In the genomic region with DNA sequence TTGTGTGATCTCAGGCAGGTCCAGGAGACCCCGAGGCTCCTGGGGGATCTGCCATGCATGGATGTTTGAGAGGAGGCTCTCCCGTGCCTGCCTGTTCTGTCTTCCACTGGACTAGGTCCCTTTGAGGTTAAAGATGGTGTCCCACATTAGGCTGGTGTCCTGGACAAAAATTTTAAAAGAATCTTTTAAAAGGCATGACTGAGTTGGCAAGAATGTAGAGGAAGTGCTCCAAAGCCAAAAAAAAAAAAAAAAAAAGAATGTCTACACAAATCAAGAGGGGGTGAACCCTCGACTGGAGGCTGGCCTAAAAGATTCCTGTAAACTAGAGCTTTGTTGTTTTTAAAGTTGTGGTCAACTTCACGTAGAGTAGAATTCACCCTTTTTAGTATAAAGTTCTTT, we compare ENCODE assay signal across 1 cellular context.
TF ChIP-seq lines count a peak whose summit lies in the region.

No MANE protein-coding gene starts in this region.

TF ChIP-seq in SK-N-SH, 30 proteins besides CTCF, POLR2A, EP300 and RAD21 (continued from another document):
- TF ChIP-seq, protein P1, sequence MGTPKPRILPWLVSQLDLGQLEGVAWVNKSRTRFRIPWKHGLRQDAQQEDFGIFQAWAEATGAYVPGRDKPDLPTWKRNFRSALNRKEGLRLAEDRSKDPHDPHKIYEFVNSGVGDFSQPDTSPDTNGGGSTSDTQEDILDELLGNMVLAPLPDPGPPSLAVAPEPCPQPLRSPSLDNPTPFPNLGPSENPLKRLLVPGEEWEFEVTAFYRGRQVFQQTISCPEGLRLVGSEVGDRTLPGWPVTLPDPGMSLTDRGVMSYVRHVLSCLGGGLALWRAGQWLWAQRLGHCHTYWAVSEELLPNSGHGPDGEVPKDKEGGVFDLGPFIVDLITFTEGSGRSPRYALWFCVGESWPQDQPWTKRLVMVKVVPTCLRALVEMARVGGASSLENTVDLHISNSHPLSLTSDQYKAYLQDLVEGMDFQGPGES (IDR thresholded peaks at IDR 0.05; ENCODE audit: low read depth, low read length), result no peak
- TF ChIP-seq SIN3A (IDR thresholded peaks at IDR 0.05; ENCODE audit: borderline replicate concordance, low read depth, low read length), result no peak
- TF ChIP-seq, protein P2, sequence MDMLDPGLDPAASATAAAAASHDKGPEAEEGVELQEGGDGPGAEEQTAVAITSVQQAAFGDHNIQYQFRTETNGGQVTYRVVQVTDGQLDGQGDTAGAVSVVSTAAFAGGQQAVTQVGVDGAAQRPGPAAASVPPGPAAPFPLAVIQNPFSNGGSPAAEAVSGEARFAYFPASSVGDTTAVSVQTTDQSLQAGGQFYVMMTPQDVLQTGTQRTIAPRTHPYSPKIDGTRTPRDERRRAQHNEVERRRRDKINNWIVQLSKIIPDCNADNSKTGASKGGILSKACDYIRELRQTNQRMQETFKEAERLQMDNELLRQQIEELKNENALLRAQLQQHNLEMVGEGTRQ (IDR thresholded peaks at IDR 0.05; ENCODE audit: borderline replicate concordance, low read depth, low read length), result no peak
- no peak for TF ChIP-seq CHD2 (IDR thresholded peaks at IDR 0.05; ENCODE audit: low read length, partially characterized antibody)
- TF ChIP-seq, protein P3, sequence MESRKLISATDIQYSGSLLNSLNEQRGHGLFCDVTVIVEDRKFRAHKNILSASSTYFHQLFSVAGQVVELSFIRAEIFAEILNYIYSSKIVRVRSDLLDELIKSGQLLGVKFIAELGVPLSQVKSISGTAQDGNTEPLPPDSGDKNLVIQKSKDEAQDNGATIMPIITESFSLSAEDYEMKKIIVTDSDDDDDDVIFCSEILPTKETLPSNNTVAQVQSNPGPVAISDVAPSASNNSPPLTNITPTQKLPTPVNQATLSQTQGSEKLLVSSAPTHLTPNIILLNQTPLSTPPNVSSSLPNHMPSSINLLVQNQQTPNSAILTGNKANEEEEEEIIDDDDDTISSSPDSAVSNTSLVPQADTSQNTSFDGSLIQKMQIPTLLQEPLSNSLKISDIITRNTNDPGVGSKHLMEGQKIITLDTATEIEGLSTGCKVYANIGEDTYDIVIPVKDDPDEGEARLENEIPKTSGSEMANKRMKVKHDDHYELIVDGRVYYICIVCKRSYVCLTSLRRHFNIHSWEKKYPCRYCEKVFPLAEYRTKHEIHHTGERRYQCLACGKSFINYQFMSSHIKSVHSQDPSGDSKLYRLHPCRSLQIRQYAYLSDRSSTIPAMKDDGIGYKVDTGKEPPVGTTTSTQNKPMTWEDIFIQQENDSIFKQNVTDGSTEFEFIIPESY (IDR thresholded peaks at IDR 0.05; ENCODE audit: borderline replicate concordance, low read depth), result no peak
- no peak for TF ChIP-seq REST (IDR thresholded peaks at IDR 0.05; ENCODE audit: low read depth, low read length)
- no peak for TF ChIP-seq FOXM1 (IDR thresholded peaks at IDR 0.05; ENCODE audit: low read depth)
- TF ChIP-seq ELF1 (IDR thresholded peaks at IDR 0.05), result peak; percentile 38; the same call in 1 of the 2 replicates
- TF ChIP-seq SMC3 (IDR thresholded peaks at IDR 0.05; ENCODE audit: low read depth, low read length), result no peak
- peak; percentile 38; the same call in 1 of the 2 replicates for TF ChIP-seq YY1 (IDR thresholded peaks at IDR 0.05; ENCODE audit: low read depth)
- TF ChIP-seq TCF12 (IDR thresholded peaks at IDR 0.05), result peak; percentile 72
- no peak for TF ChIP-seq USF1 (IDR thresholded peaks at IDR 0.05; ENCODE audit: borderline replicate concordance, low read depth)
- TF ChIP-seq JUND (IDR thresholded peaks at IDR 0.05), result peak; percentile 73
- TF ChIP-seq RXRA (IDR thresholded peaks at IDR 0.05; ENCODE audit: borderline replicate concordance, low read depth), result peak; percentile 51
- peak; percentile 60; the same call in 1 of the 2 replicates for TF ChIP-seq FOSL2 (IDR thresholded peaks at IDR 0.05; ENCODE audit: borderline replicate concordance, low read depth)
- TF ChIP-seq PBX3 (IDR thresholded peaks at IDR 0.05), result peak; percentile 58
- TF ChIP-seq MAX (IDR thresholded peaks at IDR 0.05; ENCODE audit: low read depth), result no peak
- TF ChIP-seq NRF1 (IDR thresholded peaks at IDR 0.05; ENCODE audit: low read depth, low read length), result no peak
- TF ChIP-seq RFX5 (IDR thresholded peaks at IDR 0.05; ENCODE audit: low read length), result no peak
- TF ChIP-seq FOXJ3 (CRISPR knock-in tag; IDR thresholded peaks at IDR 0.05), result no peak
- TF ChIP-seq RCOR1 (IDR thresholded peaks at IDR 0.05; ENCODE audit: low read length), result no peak
- no peak for TF ChIP-seq GABPA (IDR thresholded peaks at IDR 0.05; ENCODE audit: low read depth)
TF ChIP-seq in SK-N-SH: peak in this region for 9.
